Comparison of ENCODE assay signal across 13 cellular contexts in genomic region chr13:23460309-23460708, GRCh38. TPM values are rescaled to one million over a fixed set of nuclear protein-coding genes. Genes with fewer than 3 reads are reported as not detected.
A peak's percentile ranks its signal among the peaks of the same experiment; 100 is the strongest.
DNase-seq lines count a peak whose midpoint lies in the region; ATAC-seq and TF ChIP-seq lines count a peak whose summit lies in the region.
"Had no signal": no experiment of that assay in that cellular context is flagged by ENCODE, and none has a peak within 500 bp of the region (broad histone marks: within the 10 kb centered on the region; RNA-seq: fewer than 3 reads in every experiment).

No MANE protein-coding gene starts in this region.

- TF ChIP-seq EP300 in suprapubic skin (IDR thresholded peaks at IDR 0.05), result no peak

- H3K27me3 ChIP-seq in suprapubic skin, result no peaks in the 10 kb centered on the region

- H3K27ac Mint-ChIP-seq in memory B cell, result no peak overlapping the region
- H3K27ac Mint-ChIP-seq: activated CD8-positive, alpha-beta T cell treated with anti-CD3 and anti-CD28 coated beads for 36 hours had no signal

- DNase-seq in memory B cell (ENCODE audit: low spot score in 2 of 2) (no peak), suprapubic skin (ENCODE audit: low spot score in 2 of 2) (no peak), T-helper 1 cell (no peak), COLO829 (ENCODE audit: low spot score) (no peak), NCI-H1092 treated with DMSO at 0.1 percent for 48 hours (lab: John Stamatoyannopoulos, UW) (no peak)
- DNase-seq: activated CD8-positive, alpha-beta T cell treated with anti-CD3 and anti-CD28 coated beads for 36 hours; NCI-H2107; SHP77; stimulated activated naive CD4-positive, alpha-beta T cell treated with Interleukin-2 at 50 U/mL for 16 hours had no signal

- no peaks in the 10 kb centered on the region for H3K9me3 ChIP-seq in suprapubic skin

- H3K9me3 Mint-ChIP-seq in memory B cell, result no peaks in the 10 kb centered on the region
- H3K9me3 Mint-ChIP-seq: activated CD8-positive, alpha-beta T cell treated with anti-CD3 and anti-CD28 coated beads for 36 hours; nephron had no signal

- no peak for TF ChIP-seq POLR2A in suprapubic skin (IDR thresholded peaks at IDR 0.05)

- H3K27ac ChIP-seq in suprapubic skin, result no peak overlapping the region

- peaks cover 4% of the 10 kb centered on the region for H3K4me1 ChIP-seq in suprapubic skin

- no peak overlapping the region for H3K4me3 ChIP-seq in suprapubic skin

- H3K4me1 Mint-ChIP-seq in memory B cell, result peaks cover 14% of the 10 kb centered on the region

- no peaks in the 10 kb centered on the region for H3K36me3 Mint-ChIP-seq in memory B cell

- H3K27me3 Mint-ChIP-seq in memory B cell, result peaks cover 9% of the 10 kb centered on the region
- H3K27me3 Mint-ChIP-seq: activated CD8-positive, alpha-beta T cell treated with anti-CD3 and anti-CD28 coated beads for 36 hours had no signal

- no peak for TF ChIP-seq CTCF in suprapubic skin (IDR thresholded peaks at IDR 0.05)

- no peak overlapping the region for H3K4me3 Mint-ChIP-seq in memory B cell
- H3K4me3 Mint-ChIP-seq: activated CD8-positive, alpha-beta T cell treated with anti-CD3 and anti-CD28 coated beads for 36 hours; nephron had no signal

- WGBS in suprapubic skin, result 72% methylated on average over 1 of the region's 1 CpG

- ATAC-seq in GM18517 (IDR thresholded peaks at IDR 0.05; ENCODE audit: unreplicated experiment), result peak; percentile 79
- peak; percentile 89 for ATAC-seq in GM21786 (IDR thresholded peaks at IDR 0.05; ENCODE audit: unreplicated experiment)
- ATAC-seq in HG03520 (IDR thresholded peaks at IDR 0.05; ENCODE audit: unreplicated experiment), result peak; percentile 78
- ATAC-seq in memory B cell (ENCODE audit: low read depth), result peak; percentile 70
- ATAC-seq: activated CD8-positive, alpha-beta T cell treated with anti-CD3 and anti-CD28 coated beads for 36 hours had no signal

- H3K36me3 ChIP-seq in suprapubic skin, result no peaks in the 10 kb centered on the region

RNA-seq across cellular contexts. Expression of gene SACS, which starts 26.8 kb away (rescaled TPM):
- total RNA-seq in suprapubic skin, result 10 to 100 TPM in 3 of 4 donors, 1 to 10 TPM in 1; 6.4 to 17.9 (median 13.3) TPM
